ENCODE assay signal across 31 cellular contexts in the genomic region with DNA sequence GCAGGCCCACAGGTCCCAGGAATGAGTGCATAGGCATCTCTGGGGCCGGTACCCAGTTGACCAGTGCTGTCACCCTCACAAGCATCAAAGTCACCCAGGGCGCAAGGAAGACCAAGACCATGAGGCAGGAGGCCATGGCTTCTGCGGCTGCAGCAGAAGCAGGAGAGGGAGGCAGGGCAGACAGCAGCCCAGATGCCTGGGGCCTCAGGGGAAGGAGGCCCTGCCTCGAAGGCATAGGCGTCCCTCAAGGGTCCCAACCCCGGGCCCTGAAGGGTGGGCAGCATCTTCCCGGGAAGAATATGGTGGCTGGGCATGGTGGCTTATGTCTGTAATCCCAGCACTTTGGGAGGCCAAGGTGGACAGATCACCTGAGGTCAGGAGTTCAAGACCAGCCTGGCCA. TPM values are rescaled to one million over a fixed set of nuclear protein-coding genes. Genes with fewer than 3 reads are reported as not detected.
"Had no signal": no experiment of that assay in that cellular context is flagged by ENCODE, and none has a peak within 500 bp of the region (broad histone marks: within the 10 kb centered on the region; RNA-seq: fewer than 3 reads in every experiment).

No MANE protein-coding gene starts in this region.

- H3K27ac ChIP-seq: stomach, suprapubic skin, testis, thoracic aorta, thyroid gland, tibial artery, tibial nerve, transverse colon, upper lobe of left lung, upper lobe of right lung, uterus, vagina had no signal

- H3K9me3 ChIP-seq: stomach, suprapubic skin, testis, thoracic aorta, thyroid gland, tibial artery, tibial nerve, transverse colon, upper lobe of left lung, upper lobe of right lung, uterus, vagina had no signal

- ATAC-seq: stimulated activated effector memory CD8-positive, alpha-beta T cell treated with anti-CD3 and anti-CD28 coated beads, Interleukin-12 subunit alpha, Interleukin-12 subunit beta, amount 100 ng/mL, for 72 hours; stimulated activated memory B cell treated with anti-CD40 and anti-IgM and Interleukin-4, amounts not matched to agents 10 μg/mL and 1 μg/mL and 100 μg/mL, for 72 hours; stimulated activated naive B cell treated with anti-CD40 and anti-IgM and Interleukin-4, amounts not matched to agents 10 μg/mL and 1 μg/mL and 100 μg/mL, for 72 hours; stimulated activated naive CD8-positive, alpha-beta T cell treated with anti-CD3 and anti-CD28 coated beads, Interleukin-15, amount 100 ng/mL, for 72 hours; stimulated activated naive CD8-positive, alpha-beta T cell treated with anti-CD3 and anti-CD28 coated beads, Interleukin-15, Interleukin-2, amounts not matched to agents 100 U/mL and 50 U/mL, for 24 hours; upper lobe of right lung had no signal

- H3K27me3 Mint-ChIP-seq: stimulated activated memory B cell treated with anti-CD40 and anti-IgM and Interleukin-4, amounts not matched to agents 10 μg/mL and 1 μg/mL and 100 μg/mL, for 72 hours; stimulated activated naive B cell treated with anti-CD40 and anti-IgM and Interleukin-4, amounts not matched to agents 10 μg/mL and 1 μg/mL and 100 μg/mL, for 72 hours; stimulated activated naive CD8-positive, alpha-beta T cell treated with anti-CD3 and anti-CD28 coated beads, Interleukin-15, amount 100 ng/mL, for 72 hours; stimulated activated naive CD8-positive, alpha-beta T cell treated with anti-CD3 and anti-CD28 coated beads, Interleukin-15, Interleukin-2, amounts not matched to agents 100 ng/mL and 50 ng/mL, for 24 hours had no signal

- H3K36me3 Mint-ChIP-seq: stimulated activated memory B cell treated with anti-CD40 and anti-IgM and Interleukin-4, amounts not matched to agents 10 μg/mL and 1 μg/mL and 100 μg/mL, for 72 hours; type B pancreatic cell had no signal

- DNase-seq: stimulated activated CD4-positive, alpha-beta T cell treated with anti-CD3 and anti-CD28 coated beads, Interleukin-2, amount 100 ng/mL, for 24 hours; stimulated activated CD4-positive, alpha-beta T cell treated with anti-CD3 and anti-CD28 coated beads, Interleukin-2, amount 100 ng/mL, for 48 hours; stimulated activated CD4-positive, alpha-beta T cell treated with anti-CD3 and anti-CD28 coated beads, Interleukin-4, amount 100 ng/mL, for 1 hour; stimulated activated CD4-positive, alpha-beta T cell treated with anti-CD3 and anti-CD28 coated beads, Interleukin-4, amount 100 ng/mL, for 24 hours; stimulated activated CD4-positive, alpha-beta T cell treated with anti-CD3 and anti-CD28 coated beads, Interleukin-4, amount 100 ng/mL, for 4 hours; stimulated activated CD8-positive, alpha-beta memory T cell treated with anti-CD3 and anti-CD28 coated beads, Interleukin-4, amount 100 ng/mL, for 48 hours; stimulated activated naive B cell treated with anti-CD40 and anti-IgM and Interleukin-4, amounts not matched to agents 10 μg/mL and 1 μg/mL and 100 μg/mL, for 72 hours; stimulated activated naive CD4-positive, alpha-beta T cell; stimulated activated naive CD8-positive, alpha-beta T cell treated with anti-CD3 and anti-CD28 coated beads, Interleukin-15, amount 100 ng/mL, for 72 hours; stimulated activated naive CD8-positive, alpha-beta T cell treated with anti-CD3 and anti-CD28 coated beads, Interleukin-15, Interleukin-2, amounts not matched to agents 100 U/mL and 50 U/mL, for 24 hours; stomach; substantia nigra; testis; thyroid gland; tibial artery; transverse colon; upper lobe of left lung; upper lobe of right lung; uterus had no signal

- H3K4me1 ChIP-seq: stomach, suprapubic skin, testis, thyroid gland, tibial artery, tibial nerve, transverse colon, upper lobe of left lung, upper lobe of right lung, uterus, vagina had no signal

- H3K27me3 ChIP-seq: stomach, suprapubic skin, testis, thyroid gland, tibial artery, tibial nerve, transverse colon, upper lobe of left lung, upper lobe of right lung, uterus, vagina had no signal

- H3K4me3 Mint-ChIP-seq: stimulated activated effector memory CD8-positive, alpha-beta T cell treated with anti-CD3 and anti-CD28 coated beads, Interleukin-12 subunit alpha, Interleukin-12 subunit beta, amount 100 ng/mL, for 72 hours; stimulated activated memory B cell treated with anti-CD40 and anti-IgM and Interleukin-4, amounts not matched to agents 10 μg/mL and 1 μg/mL and 100 μg/mL, for 72 hours; stimulated activated naive B cell treated with anti-CD40 and anti-IgM and Interleukin-4, amounts not matched to agents 10 μg/mL and 1 μg/mL and 100 μg/mL, for 72 hours; stimulated activated naive CD8-positive, alpha-beta T cell treated with anti-CD3 and anti-CD28 coated beads, Interleukin-15, amount 100 ng/mL, for 72 hours; stimulated activated naive CD8-positive, alpha-beta T cell treated with anti-CD3 and anti-CD28 coated beads, Interleukin-15, Interleukin-2, amounts not matched to agents 100 ng/mL and 50 ng/mL, for 24 hours; type B pancreatic cell had no signal

- H3K9me3 Mint-ChIP-seq: stimulated activated effector memory CD8-positive, alpha-beta T cell treated with anti-CD3 and anti-CD28 coated beads, Interleukin-12 subunit alpha, Interleukin-12 subunit beta, amount 100 ng/mL, for 72 hours; stimulated activated naive CD8-positive, alpha-beta T cell treated with anti-CD3 and anti-CD28 coated beads, Interleukin-15, amount 100 ng/mL, for 72 hours; stimulated activated naive CD8-positive, alpha-beta T cell treated with anti-CD3 and anti-CD28 coated beads, Interleukin-15, Interleukin-2, amounts not matched to agents 100 ng/mL and 50 ng/mL, for 24 hours; type B pancreatic cell had no signal

- H3K4me3 ChIP-seq: stomach, suprapubic skin, testis, thoracic aorta, thyroid gland, tibial artery, tibial nerve, transverse colon, upper lobe of left lung, upper lobe of right lung, uterus, vagina had no signal

- H3K4me1 Mint-ChIP-seq: stimulated activated memory B cell treated with anti-CD40 and anti-IgM and Interleukin-4, amounts not matched to agents 10 μg/mL and 1 μg/mL and 100 μg/mL, for 72 hours; stimulated activated naive B cell treated with anti-CD40 and anti-IgM and Interleukin-4, amounts not matched to agents 10 μg/mL and 1 μg/mL and 100 μg/mL, for 72 hours; stimulated activated naive CD8-positive, alpha-beta T cell treated with anti-CD3 and anti-CD28 coated beads, Interleukin-15, amount 100 ng/mL, for 72 hours had no signal

- H3K27ac Mint-ChIP-seq: stimulated activated effector memory CD8-positive, alpha-beta T cell treated with anti-CD3 and anti-CD28 coated beads, Interleukin-12 subunit alpha, Interleukin-12 subunit beta, amount 100 ng/mL, for 72 hours; stimulated activated memory B cell treated with anti-CD40 and anti-IgM and Interleukin-4, amounts not matched to agents 10 μg/mL and 1 μg/mL and 100 μg/mL, for 72 hours; stimulated activated naive B cell treated with anti-CD40 and anti-IgM and Interleukin-4, amounts not matched to agents 10 μg/mL and 1 μg/mL and 100 μg/mL, for 72 hours; stimulated activated naive CD8-positive, alpha-beta T cell treated with anti-CD3 and anti-CD28 coated beads, Interleukin-15, Interleukin-2, amounts not matched to agents 100 ng/mL and 50 ng/mL, for 24 hours; type B pancreatic cell had no signal

- H3K36me3 ChIP-seq: stomach, suprapubic skin, thoracic aorta, thyroid gland, tibial artery, tibial nerve, transverse colon, upper lobe of left lung, upper lobe of right lung, uterus, vagina had no signal

RNA-seq across cellular contexts. Expression of gene FAM209A, which starts 3.0 kb away (rescaled TPM):
- total RNA-seq: temporal lobe, thoracic aorta, tibial nerve, transverse colon, ureter, urinary bladder, vagina had no signal

RNA-seq across cellular contexts. Expression of gene FAM209B, which starts 5.5 kb away (rescaled TPM):
- total RNA-seq: stomach, subcutaneous adipose tissue, temporal lobe, thoracic aorta, tibial nerve, upper lobe of right lung, ureter, urinary bladder, vagina had no signal
